ENCODE assay signal across 8 cellular contexts in the genomic region with DNA sequence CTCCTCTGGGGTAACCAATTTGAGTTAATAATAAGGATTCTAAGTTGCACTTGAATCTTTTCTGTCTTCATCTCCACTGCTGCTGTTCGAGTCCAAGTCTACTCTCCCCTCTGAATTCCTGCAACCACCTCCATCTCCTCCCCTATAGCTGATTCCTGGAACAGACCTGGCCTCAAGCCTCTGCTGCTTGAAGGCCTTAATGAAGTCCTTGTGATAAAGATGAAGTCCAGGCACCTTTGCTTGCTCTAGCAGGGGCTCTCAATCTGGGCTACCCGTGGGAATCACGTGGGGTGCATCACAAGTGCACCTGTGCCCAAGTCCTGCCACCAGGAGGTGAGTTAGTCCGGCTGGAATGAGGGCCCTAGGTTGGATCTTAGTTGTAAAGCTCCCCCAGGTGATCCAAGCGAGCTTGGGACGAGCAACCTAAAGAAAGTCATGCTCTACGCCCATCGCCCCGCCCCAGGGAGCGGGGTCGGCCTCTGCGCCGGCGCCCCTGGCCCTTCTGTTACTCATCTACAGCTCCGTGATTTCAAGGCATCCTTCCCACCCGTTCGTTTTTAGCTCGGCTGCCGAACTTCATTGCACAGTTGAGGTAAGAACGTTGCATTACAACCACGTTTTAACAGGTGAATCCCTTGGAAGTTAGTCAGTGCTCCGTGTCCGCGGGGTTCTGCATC. TPM values are rescaled to one million over a fixed set of nuclear protein-coding genes. Genes with fewer than 3 reads are reported as not detected.
DNase-seq lines count a peak whose midpoint lies in the region; ATAC-seq and TF ChIP-seq lines count a peak whose summit lies in the region.

No MANE protein-coding gene starts in this region.

- peak overlapping the region; percentile 69 for H2AFZ ChIP-seq in hepatocyte
- H2AFZ ChIP-seq in smooth muscle cell (ENCODE audit: low read depth), result no peak overlapping the region

- H3K4me3 Mint-ChIP-seq in Caco-2 (ENCODE audit: unreplicated experiment), result peak overlapping the region; percentile 74

- 47% methylated on average over 24 of the region's 24 CpGs for WGBS in hepatocyte (ENCODE audit: low lambda C conversion rate, missing lambda C conversion rate)
- WGBS in smooth muscle cell (ENCODE audit: low lambda C conversion rate), result 30% methylated on average over 24 of the region's 24 CpGs

- H3K36me3 ChIP-seq in Caco-2 (ENCODE audit: control insufficient read depth, insufficient read depth, low read length), result peaks cover 4% of the 10 kb centered on the region; the same call in 1 of the 2 replicates
- no peaks in the 10 kb centered on the region for H3K36me3 ChIP-seq in hepatocyte (replicated peaks; ENCODE audit: insufficient read depth, low read depth)
- H3K36me3 ChIP-seq in smooth muscle cell (ENCODE audit: low read depth), result no peaks in the 10 kb centered on the region

- ATAC-seq in HG02970 (IDR thresholded peaks at IDR 0.05; ENCODE audit: low FRiP score, unreplicated experiment) (peak; percentile 25), HG03442 (IDR thresholded peaks at IDR 0.05; ENCODE audit: unreplicated experiment) (no peak)

- DNase-seq in Caco-2 (peak in 1 of 2 experiments; percentile 24), activated T-helper 1 cell treated with Interleukin-2 at 50 U/mL for 16 hours (ENCODE audit: low read depth) (peak; percentile 10), hepatocyte (ENCODE audit: low spot score) (peak; percentile 68), smooth muscle cell (lab: John Stamatoyannopoulos, UW; ENCODE audit: unreplicated experiment) (no peak), NCI-H1417 (lab: John Stamatoyannopoulos, UW) (no peak), dedifferentiated amniotic fluid mesenchymal stem cell (ENCODE audit: extremely low spot score) (no peak)

- peaks cover 14% of the 10 kb centered on the region for H3F3A ChIP-seq in smooth muscle cell (ENCODE audit: low read depth)

- H3K9me3 Mint-ChIP-seq in Caco-2 (ENCODE audit: unreplicated experiment), result no peaks in the 10 kb centered on the region

- H4K20me1 ChIP-seq in hepatocyte (ENCODE audit: insufficient read depth, poor library complexity, severe bottlenecking) (peaks cover 4% of the 10 kb centered on the region), smooth muscle cell (ENCODE audit: low read depth) (peaks cover 13% of the 10 kb centered on the region)

- H3K4me1 ChIP-seq in Caco-2 (no peaks in the 10 kb centered on the region), hepatocyte (ENCODE audit: insufficient read depth) (no peaks in the 10 kb centered on the region), smooth muscle cell (ENCODE audit: low read depth) (no peaks in the 10 kb centered on the region)

- POLR2A ChIA-PET in Caco-2 (lab: Charles Lee), result interaction anchor here (0.6 to 0.8 kb wide), 2 partner anchors 32 to 51 kb away, joined by 3 to 5 read pairs; no protein-coding TSS in a partner anchor

- H3K79me2 ChIP-seq in hepatocyte (peaks cover 28% of the 10 kb centered on the region), smooth muscle cell (ENCODE audit: low read depth) (peaks cover 14% of the 10 kb centered on the region)

- TF ChIP-seq CTCF in Caco-2 (IDR thresholded peaks at IDR 0.05; ENCODE audit: insufficient read depth in 1 of 2, low read depth in 1 of 2, low read length in 1 of 2, severe bottlenecking in 1 of 2, unreplicated experiment in 1 of 2) (peak; percentile 17 to 22), hepatocyte (IDR thresholded peaks at IDR 0.05; ENCODE audit: poor library complexity) (peak; percentile 25), smooth muscle cell (IDR thresholded peaks at IDR 0.05; ENCODE audit: borderline replicate concordance, insufficient read depth, poor library complexity, severe bottlenecking) (no peak)

- H3K4me2 ChIP-seq in hepatocyte (peak overlapping the region; percentile 99), smooth muscle cell (peak overlapping the region; percentile 96)

- H3K27me3 ChIP-seq in Caco-2 (replicated peaks; ENCODE audit: control insufficient read depth, insufficient read depth, low read length) (no peaks in the 10 kb centered on the region), hepatocyte (no peaks in the 10 kb centered on the region), smooth muscle cell (ENCODE audit: low read depth) (no peaks in the 10 kb centered on the region)

- H3K36me3 Mint-ChIP-seq in Caco-2 (ENCODE audit: insufficient read depth, unreplicated experiment), result peaks cover 55% of the 10 kb centered on the region

- H3K4me3 ChIP-seq in Caco-2 (ENCODE audit: low read depth, low read length), result no peak overlapping the region
- H3K4me3 ChIP-seq in hepatocyte, result peak overlapping the region; percentile 59
- peak overlapping the region; percentile 80 for H3K4me3 ChIP-seq in smooth muscle cell

- no peaks in the 10 kb centered on the region for H3K27me3 Mint-ChIP-seq in Caco-2 (ENCODE audit: insufficient read depth, unreplicated experiment)

- no peaks in the 10 kb centered on the region for H3K4me1 Mint-ChIP-seq in Caco-2 (ENCODE audit: low read depth, unreplicated experiment)

- CTCF ChIA-PET in Caco-2 (lab: Charles Lee), result interaction anchor here (1.0 to 2.3 kb wide), 2 partner anchors 82 to 331 kb away, joined by 5 to 6 read pairs; a partner anchor contains a TSS

- H3K9me3 ChIP-seq in Caco-2 (no peaks in the 10 kb centered on the region), hepatocyte (ENCODE audit: low read depth) (no peaks in the 10 kb centered on the region), smooth muscle cell (replicated peaks; ENCODE audit: low read depth) (no peaks in the 10 kb centered on the region)

- H3K9me2 ChIP-seq in hepatocyte (replicated peaks; ENCODE audit: insufficient read depth), result no peaks in the 10 kb centered on the region

- peak overlapping the region; percentile 83 for H3K27ac ChIP-seq in hepatocyte
- H3K27ac ChIP-seq in smooth muscle cell (ENCODE audit: low read depth), result no peak overlapping the region

- BruUV-seq in Caco-2 (replicated peaks; lab: Mats Ljungman, UMichigan), result no TSS peak

- intact Hi-C loops in Caco-2 (cut with micrococcal nuclease; ENCODE audit: unreplicated experiment), result no loop called here

- no peak overlapping the region for H3K9ac ChIP-seq in smooth muscle cell (ENCODE audit: low read depth)

- H3K27ac Mint-ChIP-seq in Caco-2 (ENCODE audit: unreplicated experiment), result no peak overlapping the region

RNA-seq across cellular contexts. Expression of a gene that starts 0.9 kb away (rescaled TPM):
- 56.5 and 57.8 TPM in 2 replicates for total RNA-seq in Caco-2 (2022)
- total RNA-seq in hepatocyte, result 31.6 and 44.2 TPM in 2 replicates
- polyA plus RNA-seq in hepatocyte, result 46.7 and 51.0 TPM in 2 replicates
- total RNA-seq in smooth muscle cell, result 40.8 and 61.5 TPM in 2 replicates
- 73.7 and 90.8 TPM in 2 replicates for polyA plus RNA-seq in smooth muscle cell

RNA-seq across cellular contexts. Expression of a gene that starts 50.0 kb away (rescaled TPM):
- total RNA-seq in Caco-2 (2022) (80.6 and 95.0 TPM in 2 replicates), hepatocyte (38.7 and 39.1 TPM in 2 replicates), smooth muscle cell (42.7 and 52.6 TPM in 2 replicates)
- polyA plus RNA-seq in hepatocyte (21.5 and 23.9 TPM in 2 replicates), smooth muscle cell (30.1 and 30.3 TPM in 2 replicates)

RNA-seq across cellular contexts. Expression of a gene that starts 50.1 kb away (rescaled TPM):
- total RNA-seq in Caco-2 (2022) (82.4 and 107 TPM in 2 replicates), hepatocyte (17.4 and 22.7 TPM in 2 replicates), smooth muscle cell (40.2 and 53.9 TPM in 2 replicates)
- polyA plus RNA-seq in hepatocyte (51.8 and 65.2 TPM in 2 replicates), smooth muscle cell (138 and 142 TPM in 2 replicates)

Comparison
In these comparisons a context has a peak if more than half of its experiments do, and no peak if none do; other contexts are left out.
1. DNase-seq: peak in activated T-helper 1 cell treated with Interleukin-2 at 50 U/mL for 16 hours (single experiment) and hepatocyte (single experiment); none in smooth muscle cell (single experiment), NCI-H1417 (0 of 3) and dedifferentiated amniotic fluid mesenchymal stem cell (single experiment).